ENCODE assay signal across 23 cellular contexts in the genomic region with DNA sequence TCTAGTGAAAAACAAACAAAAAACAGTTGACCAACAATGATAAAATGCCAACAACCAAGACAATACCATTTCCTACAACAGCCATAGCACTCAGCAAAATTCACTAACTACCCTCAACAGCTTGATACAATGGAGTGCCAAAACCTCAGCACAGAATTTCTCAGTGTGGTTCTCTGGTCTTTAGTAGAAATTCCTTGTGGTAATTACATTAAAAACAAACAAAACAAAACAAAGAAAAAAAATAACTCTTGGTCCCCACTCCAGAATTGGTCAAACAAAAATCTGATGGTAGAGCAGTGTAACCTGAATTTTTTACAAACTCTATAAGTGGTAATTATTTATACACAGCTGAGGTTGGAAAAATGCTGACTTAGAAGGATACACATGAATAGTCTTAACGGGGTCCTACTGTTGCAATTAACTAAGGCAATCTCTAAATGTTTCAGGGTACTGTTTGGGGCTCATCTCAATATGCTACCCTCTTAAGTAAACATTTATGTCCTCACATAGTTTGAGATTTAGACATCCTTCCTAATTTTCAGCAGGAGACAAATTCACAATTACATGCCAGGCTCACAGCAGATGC. TPM values are rescaled to one million over a fixed set of nuclear protein-coding genes. Genes with fewer than 3 reads are reported as not detected.
DNase-seq lines count a peak whose midpoint lies in the region; FAIRE-seq and TF ChIP-seq lines count a peak whose summit lies in the region.
"Had no signal": no experiment of that assay in that cellular context is flagged by ENCODE, and none has a peak within 500 bp of the region (broad histone marks: within the 10 kb centered on the region; RNA-seq: fewer than 3 reads in every experiment).

No MANE protein-coding gene starts in this region.

- H3K9ac ChIP-seq in astrocyte (ENCODE audit: low read length) (no peak overlapping the region), trophoblast cell (ENCODE audit: low read length) (no peak overlapping the region)
- H3K9ac ChIP-seq: parathyroid adenoma had no signal

- no peak overlapping the region for H2AK5ac ChIP-seq in trophoblast cell (ENCODE audit: low read length)

- no peak overlapping the region for H3K18ac ChIP-seq in trophoblast cell (ENCODE audit: low read length)

- H3K4me3 ChIP-seq in astrocyte (ENCODE audit: insufficient read depth, low read depth, low read length) (no peak overlapping the region), trophoblast cell (ENCODE audit: low read depth, low read length) (no peak overlapping the region)
- H3K4me3 ChIP-seq: adrenal gland, dorsolateral prefrontal cortex, heart right ventricle had no signal

- H4K91ac ChIP-seq in trophoblast cell (ENCODE audit: low read depth, low read length) = no peak overlapping the region

- H2BK120ac ChIP-seq in trophoblast cell (ENCODE audit: insufficient read depth, low read length, poor library complexity) = no peak overlapping the region

- H3K4me2 ChIP-seq in astrocyte (ENCODE audit: low read length) (no peak overlapping the region), trophoblast cell (ENCODE audit: low read length) (no peak overlapping the region)

- H3K79me1 ChIP-seq in trophoblast cell (ENCODE audit: low read length) = no peaks in the 10 kb centered on the region

- no peak overlapping the region for H2BK12ac ChIP-seq in trophoblast cell (ENCODE audit: low read length)

- DNase-seq in activated naive CD8-positive, alpha-beta T cell treated with anti-CD3 and anti-CD28 coated beads for 36 hours = no peak
- DNase-seq in DMS79 treated with DMSO at 0.1 percent for 48 hours (lab: John Stamatoyannopoulos, UW) = peak; percentile 39
- no peak for DNase-seq in astrocyte (ENCODE audit: low read depth)
- no peak for DNase-seq in trophoblast cell
- no peak for DNase-seq in activated CD8-positive, alpha-beta memory T cell treated with anti-CD3 and anti-CD28 coated beads, Interleukin-2, amount 50 U/mL, for 4 hours
- DNase-seq in T-helper 1 cell = no peak
- DNase-seq in NCI-H524 (lab: John Stamatoyannopoulos, UW) = no peak
- DNase-seq: activated CD4-positive, alpha-beta T cell treated with anti-CD3 and anti-CD28 coated beads for 4 hours; activated effector memory CD4-positive, alpha-beta T cell treated with anti-CD3 and anti-CD28 coated beads, Interleukin-2, amount 50 U/mL, for 16 hours; adrenal gland; CD8-positive, alpha-beta T cell; dorsolateral prefrontal cortex; GF-D8; heart right ventricle; KG1; mesendoderm; NCI-H187; PC-3; SIG-M5; stimulated activated CD8-positive, alpha-beta memory T cell treated with anti-CD3 and anti-CD28 coated beads, Interleukin-4, amount 100 ng/mL, for 48 hours; substantia nigra had no signal

- no peaks in the 10 kb centered on the region for H3K9me3 Mint-ChIP-seq in activated naive CD8-positive, alpha-beta T cell (ENCODE audit: low read depth)
- H3K9me3 Mint-ChIP-seq in activated naive CD8-positive, alpha-beta T cell treated with anti-CD3 and anti-CD28 coated beads for 36 hours = no peaks in the 10 kb centered on the region
- H3K9me3 Mint-ChIP-seq in astrocyte (ENCODE audit: unreplicated experiment) = no peaks in the 10 kb centered on the region
- H3K9me3 Mint-ChIP-seq: CD8-positive, alpha-beta T cell had no signal

- H3K27me3 Mint-ChIP-seq in activated naive CD8-positive, alpha-beta T cell = no peaks in the 10 kb centered on the region
- H3K27me3 Mint-ChIP-seq in activated naive CD8-positive, alpha-beta T cell treated with anti-CD3 and anti-CD28 coated beads for 36 hours = no peaks in the 10 kb centered on the region
- no peaks in the 10 kb centered on the region for H3K27me3 Mint-ChIP-seq in astrocyte (ENCODE audit: low read depth, unreplicated experiment)

- H3K23ac ChIP-seq in trophoblast cell (ENCODE audit: low read length) = no peak overlapping the region

- no peak overlapping the region for H3K14ac ChIP-seq in trophoblast cell (ENCODE audit: low read length)

- H3K4me3 Mint-ChIP-seq in activated naive CD8-positive, alpha-beta T cell = peak overlapping the region; percentile 3
- H3K4me3 Mint-ChIP-seq in activated naive CD8-positive, alpha-beta T cell treated with anti-CD3 and anti-CD28 coated beads for 36 hours = no peak overlapping the region
- H3K4me3 Mint-ChIP-seq in astrocyte (ENCODE audit: unreplicated experiment) = no peak overlapping the region
- H3K4me3 Mint-ChIP-seq: CD8-positive, alpha-beta T cell had no signal

- H3K4me1 Mint-ChIP-seq in activated naive CD8-positive, alpha-beta T cell (ENCODE audit: low read depth) = peaks cover 70% of the 10 kb centered on the region
- H3K4me1 Mint-ChIP-seq in activated naive CD8-positive, alpha-beta T cell treated with anti-CD3 and anti-CD28 coated beads for 36 hours = peaks cover 54% of the 10 kb centered on the region
- H3K4me1 Mint-ChIP-seq in astrocyte (ENCODE audit: low read depth, unreplicated experiment) = peaks cover 22% of the 10 kb centered on the region

- H4K8ac ChIP-seq in trophoblast cell (ENCODE audit: low read depth, low read length) = no peak overlapping the region

- no peaks in the 10 kb centered on the region for H3K4me1 ChIP-seq in astrocyte (ENCODE audit: insufficient read depth, low read length)
- H3K4me1 ChIP-seq in trophoblast cell (ENCODE audit: control insufficient read depth in 1 of 2, insufficient read depth in 2 of 2, low read length in 2 of 2) = no peaks in the 10 kb centered on the region

- no CpG with 5 or more reads among the region's 1 CpG for WGBS in trophoblast cell (ENCODE audit: extremely low coverage, insufficient coverage, insufficient read length)

- no peaks in the 10 kb centered on the region for H3K27me3 ChIP-seq in astrocyte (ENCODE audit: insufficient read depth, low read length)
- H3K27me3 ChIP-seq in trophoblast cell (ENCODE audit: insufficient read depth, low read length) = no peaks in the 10 kb centered on the region
- H3K27me3 ChIP-seq: adrenal gland, dorsolateral prefrontal cortex, heart right ventricle had no signal

- H4K12ac ChIP-seq in trophoblast cell (ENCODE audit: low read depth, low read length) = no peak overlapping the region

- H3K79me2 ChIP-seq in astrocyte (ENCODE audit: insufficient read depth, low read length) (peaks cover 97% of the 10 kb centered on the region), trophoblast cell (ENCODE audit: control insufficient read depth, insufficient read depth, low read length, poor library complexity) (peaks cover 29% of the 10 kb centered on the region)

- peaks cover 18% of the 10 kb centered on the region for H3K36me3 ChIP-seq in astrocyte (ENCODE audit: insufficient read depth, low read length)
- peaks cover 24 to 25% of the 10 kb centered on the region in 2 experiments for H3K36me3 ChIP-seq in trophoblast cell (ENCODE audit: control insufficient read depth in 1 of 2, insufficient read depth in 2 of 2, low read length in 2 of 2)

- peak overlapping the region; percentile 16 for H3K27ac Mint-ChIP-seq in activated naive CD8-positive, alpha-beta T cell
- H3K27ac Mint-ChIP-seq in activated naive CD8-positive, alpha-beta T cell treated with anti-CD3 and anti-CD28 coated beads for 36 hours = no peak overlapping the region
- peak overlapping the region; percentile 38 for H3K27ac Mint-ChIP-seq in astrocyte (ENCODE audit: unreplicated experiment)
- H3K27ac Mint-ChIP-seq: CD8-positive, alpha-beta T cell had no signal

- peaks cover 17% of the 10 kb centered on the region for H3K36me3 Mint-ChIP-seq in activated naive CD8-positive, alpha-beta T cell
- peaks cover 43% of the 10 kb centered on the region for H3K36me3 Mint-ChIP-seq in activated naive CD8-positive, alpha-beta T cell treated with anti-CD3 and anti-CD28 coated beads for 36 hours
- H3K36me3 Mint-ChIP-seq in astrocyte (ENCODE audit: low read depth, unreplicated experiment) = peaks cover 13% of the 10 kb centered on the region

- H4K20me1 ChIP-seq in astrocyte (ENCODE audit: insufficient read depth, low read length) = peaks cover 93% of the 10 kb centered on the region

- no peak overlapping the region for H2BK5ac ChIP-seq in trophoblast cell (ENCODE audit: low read depth, low read length, poor library complexity)

- no peak overlapping the region for H2AFZ ChIP-seq in astrocyte (ENCODE audit: low read depth, low read length)
- no peak overlapping the region for H2AFZ ChIP-seq in trophoblast cell (ENCODE audit: insufficient read depth, low read length, poor library complexity)
- H2AFZ ChIP-seq: parathyroid adenoma had no signal

- peak overlapping the region; percentile 89 for H3K4ac ChIP-seq in trophoblast cell (ENCODE audit: low read depth, low read length)

- no peak for TF ChIP-seq CTCF in astrocyte (IDR thresholded peaks at IDR 0.05; ENCODE audit: insufficient read depth, low read depth, low read length)

- H3K27ac ChIP-seq in astrocyte (ENCODE audit: low read depth, low read length) (no peak overlapping the region), trophoblast cell (ENCODE audit: low read depth, low read length) (no peak overlapping the region)
- H3K27ac ChIP-seq: adrenal gland, parathyroid adenoma had no signal

- FAIRE-seq in astrocyte (lab: Jason Lieb, UNC) = no peak

- H3K9me3 ChIP-seq in astrocyte (ENCODE audit: insufficient read depth, low read depth, low read length) (no peaks in the 10 kb centered on the region), trophoblast cell (ENCODE audit: insufficient read depth, low read depth, low read length) (no peaks in the 10 kb centered on the region)
- H3K9me3 ChIP-seq: adrenal gland, heart right ventricle had no signal

RNA-seq across cellular contexts. Expression of gene CSNK1A1, which starts 13.8 kb away (rescaled TPM):
- total RNA-seq in activated naive CD8-positive, alpha-beta T cell treated with anti-CD3 and anti-CD28 coated beads for 36 hours = 100 to 1,000 TPM; 182 to 185 TPM
- 384 and 392 TPM in 2 replicates for total RNA-seq in astrocyte
- polyA plus RNA-seq in trophoblast cell (2013) = 307 TPM in 2 replicates

RNA-seq across cellular contexts. Expression of gene ARHGEF37, which starts 43.8 kb away (rescaled TPM):
- 1 to 10 TPM; 1.4 to 2.3 TPM for total RNA-seq in activated naive CD8-positive, alpha-beta T cell treated with anti-CD3 and anti-CD28 coated beads for 36 hours
- 1.4 and 2.3 TPM in 2 replicates for total RNA-seq in astrocyte
- 0.89 and 0.93 TPM in 2 replicates for polyA plus RNA-seq in trophoblast cell (2013)
- total RNA-seq: CD8-positive, alpha-beta T cell had no signal
